Comparison of ENCODE assay signal across 1 cellular context in genomic region chr1:67479146-67479891, GRCh38.
TF ChIP-seq lines count a peak whose summit lies in the region.

No MANE protein-coding gene starts in this region.

TF ChIP-seq in K562, 482 proteins besides CTCF, POLR2A, EP300 and RAD21 (continued from another document and continues in another):
- TF ChIP-seq GTF2B (IDR thresholded peaks at IDR 0.05; ENCODE audit: extremely low read depth, insufficient read length): no peak
- no peak for TF ChIP-seq ZNF740 (CRISPR knock-in tag; IDR thresholded peaks at IDR 0.05)
- TF ChIP-seq ZNF740 (tag; IDR thresholded peaks at IDR 0.05): no peak
- TF ChIP-seq ZNF398 (CRISPR knock-in tag; IDR thresholded peaks at IDR 0.05): no peak
- TF ChIP-seq ZNF184 (CRISPR knock-in tag; IDR thresholded peaks at IDR 0.05): no peak
- TF ChIP-seq ZNF12 (CRISPR knock-in tag; IDR thresholded peaks at IDR 0.05): no peak
- TF ChIP-seq TEAD2 (tag; IDR thresholded peaks at IDR 0.05): no peak
- TF ChIP-seq ID3 (CRISPR knock-in tag; IDR thresholded peaks at IDR 0.05): no peak
- peak; percentile 59; the same call in 1 of the 2 replicates for TF ChIP-seq ID3 (tag; IDR thresholded peaks at IDR 0.05)
- TF ChIP-seq DIDO1 (tag; IDR thresholded peaks at IDR 0.05; ENCODE audit: low read depth): no peak
- TF ChIP-seq CTBP1 (IDR thresholded peaks at IDR 0.05; ENCODE audit: borderline replicate concordance): peak; percentile 74
- TF ChIP-seq BRD4 (IDR thresholded peaks at IDR 0.05): no peak
- TF ChIP-seq MAFF (IDR thresholded peaks at IDR 0.05; ENCODE audit: low read length): no peak
- TF ChIP-seq ZC3H4 (CRISPR knock-in tag; IDR thresholded peaks at IDR 0.05; ENCODE audit: borderline replicate concordance): no peak
- TF ChIP-seq WHSC1 (IDR thresholded peaks at IDR 0.05; ENCODE audit: low read length): no peak
- TF ChIP-seq EHMT2 (IDR thresholded peaks at IDR 0.05): peak; percentile 60; the same call in 1 of the 2 replicates
- no peak for TF ChIP-seq HNRNPK (IDR thresholded peaks at IDR 0.05; ENCODE audit: low read depth, low read length, poor library complexity, severe bottlenecking)
- TF ChIP-seq HDAC3 (IDR thresholded peaks at IDR 0.05; ENCODE audit: borderline replicate concordance, partially characterized antibody): peak; percentile 67
- no peak for TF ChIP-seq POLR2G (IDR thresholded peaks at IDR 0.05; ENCODE audit: low read depth, low read length)
- TF ChIP-seq AFF1 (IDR thresholded peaks at IDR 0.05; ENCODE audit: low read depth in 1 of 2, partially characterized antibody in 2 of 2): peak in 1 of 2 experiments; percentile 59
- TF ChIP-seq BRF1 (IDR thresholded peaks at IDR 0.05; ENCODE audit: borderline replicate concordance, extremely low read depth, insufficient read length): no peak
- TF ChIP-seq ZNF174 (CRISPR knock-in tag; IDR thresholded peaks at IDR 0.05): no peak
- TF ChIP-seq LARP7 (IDR thresholded peaks at IDR 0.05): no peak
- peak; percentile 64; the same call in 1 of the 2 replicates for TF ChIP-seq CHAMP1 (IDR thresholded peaks at IDR 0.05)
- TF ChIP-seq SRSF9 (IDR thresholded peaks at IDR 0.05; ENCODE audit: borderline replicate concordance, low read depth, low read length): no peak
- TF ChIP-seq STAT5A (IDR thresholded peaks at IDR 0.05; ENCODE audit: borderline replicate concordance, low read length): peak; percentile 59
- TF ChIP-seq CHD2 (IDR thresholded peaks at IDR 0.05; ENCODE audit: low read depth, low read length): no peak
- TF ChIP-seq TAF1 (IDR thresholded peaks at IDR 0.05; ENCODE audit: control insufficient read depth, extremely low read depth, insufficient read depth, low read length, severe bottlenecking): no peak
- TF ChIP-seq ZNF76 (CRISPR knock-in tag; IDR thresholded peaks at IDR 0.05; ENCODE audit: borderline replicate concordance): no peak
- no peak for TF ChIP-seq FOXP1 (CRISPR knock-in tag; IDR thresholded peaks at IDR 0.05)
- TF ChIP-seq FIP1L1 (IDR thresholded peaks at IDR 0.05; ENCODE audit: low read depth, low read length, poor library complexity, severe bottlenecking): no peak
- no peak for TF ChIP-seq TRIM25 (IDR thresholded peaks at IDR 0.05; ENCODE audit: borderline replicate concordance)
- TF ChIP-seq ZKSCAN3 (CRISPR knock-in tag; IDR thresholded peaks at IDR 0.05): no peak
- no peak for TF ChIP-seq TGIF2 (CRISPR knock-in tag; IDR thresholded peaks at IDR 0.05)
- peak; percentile 29; the same call in 1 of the 2 replicates for TF ChIP-seq ATF4 (CRISPR knock-in tag; IDR thresholded peaks at IDR 0.05)
- peak; percentile 69 for TF ChIP-seq FOXM1 (IDR thresholded peaks at IDR 0.05; ENCODE audit: low read depth)
- no peak for TF ChIP-seq FOXM1 (CRISPR knock-in tag; IDR thresholded peaks at IDR 0.05; ENCODE audit: low read depth)
- no peak for TF ChIP-seq ZZZ3 (IDR thresholded peaks at IDR 0.05)
- TF ChIP-seq THRAP3 (IDR thresholded peaks at IDR 0.05; ENCODE audit: borderline replicate concordance): no peak
- no peak for TF ChIP-seq CHCHD3 (CRISPR knock-in tag; IDR thresholded peaks at IDR 0.05)
- TF ChIP-seq RBM39 (optimal IDR thresholded peaks at IDR 0.05; ENCODE audit: low read depth, low read length): no peak
- TF ChIP-seq SOX6 (IDR thresholded peaks at IDR 0.05): peak; percentile 71
- TF ChIP-seq NFXL1 (CRISPR knock-in tag; IDR thresholded peaks at IDR 0.05): no peak
- no peak for TF ChIP-seq ZNF280A (IDR thresholded peaks at IDR 0.05; ENCODE audit: low read depth, partially characterized antibody)
- peak; percentile 17; the same call in 1 of the 2 replicates for TF ChIP-seq KLF13 (tag; IDR thresholded peaks at IDR 0.05; ENCODE audit: borderline replicate concordance, low read depth)
- no peak for TF ChIP-seq EGR1 (conservative IDR thresholded peaks at IDR 0.05)
- TF ChIP-seq RNF2 (IDR thresholded peaks at IDR 0.05): peak; percentile 46; the same call in 1 of the 2 replicates
- TF ChIP-seq GTF2A2 (tag; IDR thresholded peaks at IDR 0.05): no peak
- TF ChIP-seq ZNF134 (CRISPR knock-in tag; conservative IDR thresholded peaks at IDR 0.05): no peak
- no peak for TF ChIP-seq ATF6 (CRISPR knock-in tag; IDR thresholded peaks at IDR 0.05)
- peak; percentile 98 for TF ChIP-seq MAX (CRISPR knock-in tag; IDR thresholded peaks at IDR 0.05)
